11 cellular contexts compared by ENCODE assay signal in the genomic region with DNA sequence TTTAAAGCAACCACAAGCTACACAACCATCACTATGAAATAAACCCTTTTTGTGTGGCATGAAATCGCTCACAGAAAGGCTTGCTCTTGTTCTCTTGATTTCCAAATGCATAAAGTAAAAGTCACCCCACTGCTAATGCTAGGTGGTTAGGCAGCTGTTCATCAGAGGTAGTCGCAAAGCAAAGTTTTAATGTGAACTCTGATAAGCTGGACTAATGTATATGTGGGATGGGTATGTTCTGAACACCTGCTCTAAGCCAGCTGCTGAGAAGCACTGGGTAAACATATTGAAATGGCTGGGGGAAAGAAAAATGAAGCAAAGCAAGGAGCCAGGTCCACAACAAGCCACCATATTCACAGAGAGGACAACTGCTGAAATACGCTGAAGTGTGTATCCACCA.
DNase-seq lines count a peak whose midpoint lies in the region; ATAC-seq lines count a peak whose summit lies in the region.
"Had no signal": no experiment of that assay in that cellular context is flagged by ENCODE, and none has a peak within 500 bp of the region (broad histone marks: within the 10 kb centered on the region; RNA-seq: fewer than 3 reads in every experiment).

No MANE protein-coding gene starts in this region.

- ATAC-seq in HG02938 (IDR thresholded peaks at IDR 0.05; ENCODE audit: unreplicated experiment) (peak; percentile 34), left colon (peak; percentile 31), GM21515 (IDR thresholded peaks at IDR 0.05; ENCODE audit: unreplicated experiment) (no peak)

- DNase-seq in DMS 273 (lab: John Stamatoyannopoulos, UW; ENCODE audit: unreplicated experiment) (peak; percentile 46), DMS 273 treated with DMSO at 0.1 percent for 48 hours (lab: John Stamatoyannopoulos, UW) (no peak), NCI-H526 treated with DMSO at 0.1 percent for 48 hours (lab: John Stamatoyannopoulos, UW) (peak; percentile 30), left colon (no peak), Ammon's horn (ENCODE audit: low spot score) (no peak)
- DNase-seq in NK-92 treated with Interleukin-12 subunit alpha and Interleukin-12 subunit beta, amount 100 ng/mL, for 24 hours (lab: John Stamatoyannopoulos, UW) = no peak
- DNase-seq: CD4-positive, CD25-positive, alpha-beta regulatory T cell; erythroblast; MV-4-11 had no signal

- intact Hi-C loops in left colon (cut with DNase I, micrococcal nuclease) = no loop called here

Comparison
In these comparisons a context has a peak if more than half of its experiments do, and no peak if none do; other contexts are left out.
1. DNase-seq: peak in DMS 273 (single experiment) and NCI-H526 treated with DMSO at 0.1 percent for 48 hours (single experiment); none in DMS 273 treated with DMSO at 0.1 percent for 48 hours (single experiment), left colon (0 of 2), NK-92 treated with Interleukin-12 subunit alpha and Interleukin-12 subunit beta, amount 100 ng/mL, for 24 hours (single experiment) and Ammon's horn (single experiment).